ENCODE assay signal across 11 cellular contexts in genomic region chr15:23132787-23133186, GRCh38. TPM values are rescaled to one million over a fixed set of nuclear protein-coding genes. Genes with fewer than 3 reads are reported as not detected.
"Had no signal": no experiment of that assay in that cellular context is flagged by ENCODE, and none has a peak within 500 bp of the region (broad histone marks: within the 10 kb centered on the region; RNA-seq: fewer than 3 reads in every experiment).

No MANE protein-coding gene starts in this region.

RNA-seq across cellular contexts. Expression of gene GOLGA6L1, which starts 3.8 kb away (rescaled TPM):
- total RNA-seq: OCI-LY7, PC-3, PC-9, Peyer's patch, Right ventricle myocardium inferior, Right ventricle myocardium superior, RPMI7951, SJCRH30, SJSA1, SK-MEL-5 had no signal
- polyA plus RNA-seq: SK-N-SH had no signal
